In the genomic region with DNA sequence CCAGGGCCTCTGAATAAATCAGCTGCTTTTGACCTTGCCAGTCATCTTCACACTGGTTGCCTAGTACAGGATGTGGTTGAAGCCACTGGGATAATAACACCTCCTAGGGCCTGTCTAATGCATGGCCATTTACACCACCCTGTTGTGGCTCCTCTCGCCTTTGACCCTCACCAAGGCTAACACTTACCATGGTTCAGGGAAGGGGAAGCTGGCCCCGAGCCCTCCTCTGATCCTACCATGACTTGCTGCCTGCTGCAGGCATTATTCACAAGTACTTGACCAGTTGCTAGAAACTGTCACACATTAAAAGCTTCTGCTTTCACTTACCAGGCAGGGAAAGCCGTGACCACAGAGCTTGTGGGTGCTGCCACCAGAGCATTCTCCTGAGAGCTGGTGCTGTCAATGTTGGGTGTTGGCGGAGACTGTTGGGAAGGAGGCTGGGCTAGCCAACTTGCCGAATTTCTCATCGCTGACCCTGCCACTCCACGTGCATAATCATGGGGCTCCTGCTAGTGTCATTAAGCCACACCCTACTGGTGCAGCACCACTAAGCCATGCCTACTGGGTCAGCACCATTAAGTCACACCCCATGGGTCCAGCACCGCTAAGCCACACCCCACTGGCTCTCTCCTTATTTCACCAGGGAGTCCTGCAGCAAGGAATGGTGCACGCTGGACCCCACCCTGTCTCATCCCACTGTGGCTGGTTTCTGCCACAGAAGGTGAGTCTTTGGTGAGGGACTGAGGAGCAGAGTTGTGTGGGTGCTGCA, we compare ENCODE assay signal across 10 cellular contexts. TPM values are rescaled to one million over a fixed set of nuclear protein-coding genes. Genes with fewer than 3 reads are reported as not detected.
DNase-seq lines count a peak whose midpoint lies in the region; ATAC-seq lines count a peak whose summit lies in the region.
"Had no signal": no experiment of that assay in that cellular context is flagged by ENCODE, and none has a peak within 500 bp of the region (broad histone marks: within the 10 kb centered on the region; RNA-seq: fewer than 3 reads in every experiment).

No MANE protein-coding gene starts in this region.

- peak overlapping the region; percentile 38 for H3K4me3 Mint-ChIP-seq in activated CD8-positive, alpha-beta T cell treated with anti-CD3 and anti-CD28 coated beads, Interleukin-2, amount 10 ng/mL, durations not matched to agents 7 days and 5 days
- H3K4me3 Mint-ChIP-seq: neural crest cell had no signal

- CTCF ChIA-PET in activated CD8-positive, alpha-beta T cell treated with anti-CD3 and anti-CD28 coated beads, Interleukin-2, amount 10 ng/mL, durations not matched to agents 7 days and 5 days (lab: Charles Lee): interaction anchor here (1.1 to 4.8 kb wide), 7 partner anchors 11 to 109 kb away, joined by 3 to 20 read pairs (median 4); no protein-coding TSS in a partner anchor

- ATAC-seq in GM19351 (IDR thresholded peaks at IDR 0.05; ENCODE audit: unreplicated experiment): peak; percentile 47
- ATAC-seq in HG03565 (IDR thresholded peaks at IDR 0.05; ENCODE audit: unreplicated experiment): peak; percentile 56
- peak; percentile 50 for ATAC-seq in activated CD8-positive, alpha-beta T cell treated with anti-CD3 and anti-CD28 coated beads, Interleukin-2, amount 10 ng/mL, durations not matched to agents 7 days and 5 days

- peak; percentile 66 for DNase-seq in CD1c-positive myeloid dendritic cell (ENCODE audit: extremely low spot score)
- DNase-seq in activated CD8-positive, alpha-beta T cell treated with anti-CD3 and anti-CD28 coated beads, Interleukin-2, amount 10 ng/mL, durations not matched to agents 7 days and 5 days: peak; percentile 60
- no peak for DNase-seq in NCI-H2081 treated with DMSO at 0.1 percent for 48 hours (lab: John Stamatoyannopoulos, UW)
- DNase-seq in mucosa of gallbladder (ENCODE audit: low spot score): no peak
- no peak for DNase-seq in EL
- no peak for DNase-seq in NCI-H1694 (lab: John Stamatoyannopoulos, UW)
- DNase-seq: dorsolateral prefrontal cortex had no signal

- no peaks in the 10 kb centered on the region for H3K36me3 Mint-ChIP-seq in activated CD8-positive, alpha-beta T cell treated with anti-CD3 and anti-CD28 coated beads, Interleukin-2, amount 10 ng/mL, durations not matched to agents 7 days and 5 days (ENCODE audit: low read depth)

- peak overlapping the region; percentile 71 for H3K27ac Mint-ChIP-seq in activated CD8-positive, alpha-beta T cell treated with anti-CD3 and anti-CD28 coated beads, Interleukin-2, amount 10 ng/mL, durations not matched to agents 7 days and 5 days

- peaks cover 77% of the 10 kb centered on the region for H3K4me1 Mint-ChIP-seq in activated CD8-positive, alpha-beta T cell treated with anti-CD3 and anti-CD28 coated beads, Interleukin-2, amount 10 ng/mL, durations not matched to agents 7 days and 5 days (ENCODE audit: low read depth)

- H3K9me3 Mint-ChIP-seq in activated CD8-positive, alpha-beta T cell treated with anti-CD3 and anti-CD28 coated beads, Interleukin-2, amount 10 ng/mL, durations not matched to agents 7 days and 5 days (ENCODE audit: insufficient read depth): no peaks in the 10 kb centered on the region
- H3K9me3 Mint-ChIP-seq: neural crest cell had no signal

- POLR2A ChIA-PET in activated CD8-positive, alpha-beta T cell treated with anti-CD3 and anti-CD28 coated beads, Interleukin-2, amount 10 ng/mL, durations not matched to agents 7 days and 5 days (lab: Charles Lee): interaction anchor here (0.7 to 3.8 kb wide), 4 partner anchors 25 to 47 kb away, joined by 4 to 30 read pairs (median 6); a partner anchor contains a TSS

- H3K27me3 Mint-ChIP-seq in activated CD8-positive, alpha-beta T cell treated with anti-CD3 and anti-CD28 coated beads, Interleukin-2, amount 10 ng/mL, durations not matched to agents 7 days and 5 days (ENCODE audit: low read depth): no peaks in the 10 kb centered on the region

RNA-seq across cellular contexts. Expression of a gene that starts 47.0 kb away (rescaled TPM):
- 10 to 100 TPM; 71.5 to 72.2 TPM for total RNA-seq in activated CD8-positive, alpha-beta T cell treated with anti-CD3 and anti-CD28 coated beads, Interleukin-2, amount 10 ng/mL, durations not matched to agents 7 days and 5 days
- 55.4 TPM for total RNA-seq in mucosa of gallbladder

Comparison
In these comparisons a context has a peak if more than half of its experiments do, and no peak if none do; other contexts are left out.
1. DNase-seq: peak in CD1c-positive myeloid dendritic cell (single experiment) and activated CD8-positive, alpha-beta T cell treated with anti-CD3 and anti-CD28 coated beads, Interleukin-2, amount 10 ng/mL, durations not matched to agents 7 days and 5 days (single experiment); none in NCI-H2081 treated with DMSO at 0.1 percent for 48 hours (single experiment), mucosa of gallbladder (single experiment), EL (single experiment) and NCI-H1694 (single experiment).
2. Peak in every context shown above with its lines, with median percentiles within 50 percentile points of each other: ATAC-seq.